ENCODE assay signal across 29 cellular contexts in the genomic region with DNA sequence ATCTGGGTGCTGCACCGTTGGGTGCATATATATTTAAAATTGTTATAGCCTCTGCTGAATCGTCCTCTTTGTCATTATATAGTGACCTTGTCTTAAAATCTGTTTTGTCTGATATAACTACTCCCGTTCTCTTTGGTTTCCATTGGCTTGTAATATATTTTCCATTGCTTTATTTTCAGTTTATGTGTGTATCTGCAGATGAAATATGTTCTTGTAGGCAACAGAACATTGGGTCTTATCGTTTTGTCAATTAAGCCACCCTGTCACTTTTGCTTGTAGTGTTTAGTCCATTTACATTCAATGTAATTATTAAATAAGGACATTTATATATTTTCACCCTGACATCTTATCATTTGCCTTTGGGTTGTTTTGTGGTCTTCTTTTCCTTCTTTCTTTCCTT.
"Had no signal": no experiment of that assay in that cellular context is flagged by ENCODE, and none has a peak within 500 bp of the region (broad histone marks: within the 10 kb centered on the region; RNA-seq: fewer than 3 reads in every experiment).

No MANE protein-coding gene starts in this region.

- H3K27ac ChIP-seq: adrenal gland, ascending aorta, body of pancreas, brain microvascular endothelial cell, breast epithelium, cardiac muscle cell had no signal

- H3K4me3 ChIP-seq: adrenal gland, ascending aorta, body of pancreas, breast epithelium, cardiac muscle cell had no signal

- DNase-seq: activated effector memory CD4-positive, alpha-beta T cell treated with anti-CD3 and anti-CD28 coated beads, Interleukin-2, amount 50 U/mL, for 16 hours; activated effector memory CD4-positive, alpha-beta T cell treated with Interleukin-2 at 50 U/mL for 16 hours; activated gamma-delta T cell; activated gamma-delta T cell treated with Interleukin-2 at 50 U/mL for 16 hours; activated naive CD4-positive, alpha-beta T cell; activated naive CD4-positive, alpha-beta T cell treated with anti-CD3 and anti-CD28 coated beads for 36 hours; activated naive CD4-positive, alpha-beta T cell treated with anti-CD3 and anti-CD28 coated beads, Interleukin-2, amount 10 ng/mL, durations not matched to agents 7 days and 5 days; activated naive CD4-positive, alpha-beta T cell treated with anti-CD3 and anti-CD28 coated beads, Interleukin-2, amount 50 U/mL, for 16 hours; activated naive CD4-positive, alpha-beta T cell treated with Interleukin-2 at 50 U/mL for 16 hours; activated naive CD8-positive, alpha-beta T cell treated with anti-CD3 and anti-CD28 coated beads for 36 hours; activated naive CD8-positive, alpha-beta T cell treated with anti-CD3 and anti-CD28 coated beads, Interleukin-2, amount 10 ng/mL, durations not matched to agents 7 days and 5 days; activated naive CD8-positive, alpha-beta T cell treated with anti-CD3 and anti-CD28 coated beads, Interleukin-2, amount 50 U/mL, for 24 hours; activated T-cell treated with anti-CD3 and anti-CD28 coated beads, Interleukin-2, amount 50 U/mL, for 24 hours; activated T-cell treated with anti-CD3 and anti-CD28 coated beads, Interleukin-2, amount 50 U/mL, for 4 hours; activated T-cell treated with anti-CD3 and anti-CD28 coated beads, Interleukin-2, amount 50 U/mL, for 48 hours; activated T-cell treated with anti-CD3 and anti-CD28 coated beads, Interleukin-2, amount 50 U/mL, for 72 hours; adrenal gland; amniotic stem cell; amygdala; anterior cingulate cortex; aorta; body of pancreas; brain microvascular endothelial cell; caudate nucleus; central memory CD4-positive, alpha-beta T cell; cerebellar nuclear complex had no signal

- H3K9me3 ChIP-seq: adrenal gland, ascending aorta, body of pancreas had no signal

- H3K36me3 ChIP-seq: adrenal gland, ascending aorta, brain microvascular endothelial cell, breast epithelium, cardiac muscle cell had no signal

- H3K4me1 ChIP-seq: adrenal gland, ascending aorta, body of pancreas, breast epithelium had no signal
